23 cellular contexts compared by ENCODE assay signal in the genomic region with DNA sequence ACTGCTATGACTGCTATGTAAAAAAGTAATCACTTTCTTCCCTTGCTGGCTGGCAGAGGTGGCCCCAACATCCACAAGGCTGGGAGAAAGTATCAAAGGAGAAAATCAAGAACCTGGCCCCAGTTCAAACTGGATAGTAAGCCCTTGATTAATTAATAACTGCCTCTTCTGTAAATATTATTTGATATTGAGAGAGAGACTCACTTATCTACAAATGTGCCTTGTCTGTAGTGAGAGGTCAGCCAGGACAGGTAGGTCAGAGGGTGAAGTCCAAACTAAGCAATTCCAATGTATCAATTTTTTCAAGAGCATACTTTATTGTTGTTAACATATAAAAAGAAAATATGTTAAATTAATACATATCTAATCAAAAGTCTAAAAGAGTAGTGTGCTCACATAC. TPM values are rescaled to one million over a fixed set of nuclear protein-coding genes. Genes with fewer than 3 reads are reported as not detected.
DNase-seq lines count a peak whose midpoint lies in the region; ATAC-seq and TF ChIP-seq lines count a peak whose summit lies in the region.
"Had no signal": no experiment of that assay in that cellular context is flagged by ENCODE, and none has a peak within 500 bp of the region (broad histone marks: within the 10 kb centered on the region; RNA-seq: fewer than 3 reads in every experiment).

No MANE protein-coding gene starts in this region.

- H3K36me3 ChIP-seq in mesenchymal stem cell (ENCODE audit: control insufficient read depth in 1 of 2, insufficient read depth in 2 of 2, low read depth in 1 of 2, low read length in 2 of 2) (no peaks in the 10 kb centered on the region), stomach (no peaks in the 10 kb centered on the region)
- H3K36me3 ChIP-seq: WERI-Rb-1 had no signal

- peaks cover 31% of the 10 kb centered on the region for H3K9me3 Mint-ChIP-seq in activated T-helper 1 cell treated with anti-CD3 and anti-CD28 coated beads, Interleukin-12 subunit alpha, Interleukin-12 subunit beta, Interleukin-2, Interleukin-4 antibody, amounts not matched to agents 30 ng/mL and 10 ng/mL and 1 ng/mL, durations not matched to agents 14 hours and 24 hours and 36 hours
- H3K9me3 Mint-ChIP-seq: natural killer cell treated with Interleukin-12 subunit alpha and Interleukin-12 subunit beta and Interleukin-15 and Interleukin-18, amount 100 ng/mL, for 72 hours had no signal

- no peak overlapping the region for H3K23ac ChIP-seq in mesenchymal stem cell (ENCODE audit: low read length in 2 of 2)

- intact Hi-C loops in activated T-helper 1 cell treated with anti-CD3 and anti-CD28 coated beads, Interleukin-12 subunit alpha, Interleukin-12 subunit beta, Interleukin-2, Interleukin-4 antibody, amounts not matched to agents 30 ng/mL and 10 ng/mL and 1 ng/mL, durations not matched to agents 14 hours and 24 hours and 36 hours (cut with micrococcal nuclease): no loop called here
- intact Hi-C loops in stomach (cut with DNase I; ENCODE audit: low total_unique reads): loop anchor here (10.0 kb wide), 1 partner anchor 92 kb away; no protein-coding TSS in a partner anchor

- H3K4me3 ChIP-seq in mesenchymal stem cell (ENCODE audit: insufficient read depth in 1 of 2, low read depth in 1 of 2, low read length in 2 of 2) (no peak overlapping the region), stomach (no peak overlapping the region)
- H3K4me3 ChIP-seq: GM12878, testis had no signal

- peaks cover 8% of the 10 kb centered on the region for H3K4me1 ChIP-seq in mesenchymal stem cell (ENCODE audit: control insufficient read depth, insufficient read depth, low read depth, low read length)
- peaks cover 14 to 37% (median 21%) of the 10 kb centered on the region in 4 donors for H3K4me1 ChIP-seq in stomach
- H3K4me1 ChIP-seq in foreskin keratinocyte: peaks cover 24% of the 10 kb centered on the region

- peaks cover 21% of the 10 kb centered on the region for H3K36me3 Mint-ChIP-seq in activated T-helper 1 cell treated with anti-CD3 and anti-CD28 coated beads, Interleukin-12 subunit alpha, Interleukin-12 subunit beta, Interleukin-2, Interleukin-4 antibody, amounts not matched to agents 30 ng/mL and 10 ng/mL and 1 ng/mL, durations not matched to agents 14 hours and 24 hours and 36 hours (ENCODE audit: low read depth)
- H3K36me3 Mint-ChIP-seq: activated naive CD4-positive, alpha-beta T cell treated with anti-CD3 and anti-CD28 coated beads, Interleukin-2, amount 10 ng/mL, durations not matched to agents 7 days and 5 days; natural killer cell treated with Interleukin-12 subunit alpha and Interleukin-12 subunit beta and Interleukin-15 and Interleukin-18, amount 100 ng/mL, for 72 hours had no signal

- no peak overlapping the region for H3K27ac ChIP-seq in mesenchymal stem cell (ENCODE audit: low read length, poor library complexity, severe bottlenecking)
- peak overlapping the region in 4 of 5 donors; percentile 3 to 86 (median 26) for H3K27ac ChIP-seq in stomach
- H3K27ac ChIP-seq in foreskin keratinocyte: no peak overlapping the region
- no peak overlapping the region for H3K27ac ChIP-seq in substantia nigra (ENCODE audit: low read depth, low read length, poor library complexity, severe bottlenecking)
- H3K27ac ChIP-seq: testis, WERI-Rb-1 had no signal

- H3K79me1 ChIP-seq in mesenchymal stem cell (replicated peaks; ENCODE audit: low read length, poor library complexity, severe bottlenecking): no peaks in the 10 kb centered on the region

- no peak overlapping the region for H3K4me3 Mint-ChIP-seq in activated T-helper 1 cell treated with anti-CD3 and anti-CD28 coated beads, Interleukin-12 subunit alpha, Interleukin-12 subunit beta, Interleukin-2, Interleukin-4 antibody, amounts not matched to agents 30 ng/mL and 10 ng/mL and 1 ng/mL, durations not matched to agents 14 hours and 24 hours and 36 hours
- H3K4me3 Mint-ChIP-seq: activated naive CD4-positive, alpha-beta T cell treated with anti-CD3 and anti-CD28 coated beads, Interleukin-2, amount 10 ng/mL, durations not matched to agents 7 days and 5 days; activated T-cell treated with anti-CD3 and anti-CD28 coated beads, Interleukin-2, amount 50 U/mL, for 72 hours; natural killer cell treated with Interleukin-12 subunit alpha and Interleukin-12 subunit beta and Interleukin-15 and Interleukin-18, amount 100 ng/mL, for 72 hours had no signal

- no peaks in the 10 kb centered on the region for H3K27me3 Mint-ChIP-seq in activated T-helper 1 cell treated with anti-CD3 and anti-CD28 coated beads, Interleukin-12 subunit alpha, Interleukin-12 subunit beta, Interleukin-2, Interleukin-4 antibody, amounts not matched to agents 30 ng/mL and 10 ng/mL and 1 ng/mL, durations not matched to agents 14 hours and 24 hours and 36 hours (ENCODE audit: insufficient read depth)

- H3K4me2 ChIP-seq in mesenchymal stem cell (ENCODE audit: low read length, poor library complexity, severe bottlenecking): no peak overlapping the region

- no peak for TF ChIP-seq EP300 in stomach (IDR thresholded peaks at IDR 0.05)

- no peak overlapping the region for H3K4ac ChIP-seq in mesenchymal stem cell (ENCODE audit: low read depth in 1 of 2, low read length in 2 of 2)

- peaks cover 74% of the 10 kb centered on the region for H3K4me1 Mint-ChIP-seq in activated T-helper 1 cell treated with anti-CD3 and anti-CD28 coated beads, Interleukin-12 subunit alpha, Interleukin-12 subunit beta, Interleukin-2, Interleukin-4 antibody, amounts not matched to agents 30 ng/mL and 10 ng/mL and 1 ng/mL, durations not matched to agents 14 hours and 24 hours and 36 hours (ENCODE audit: low read depth)

- H3K27me3 ChIP-seq in mesenchymal stem cell (ENCODE audit: control insufficient read depth in 1 of 2, insufficient read depth in 1 of 2, low read length in 2 of 2): no peaks in the 10 kb centered on the region
- no peaks in the 10 kb centered on the region for H3K27me3 ChIP-seq in stomach
- H3K27me3 ChIP-seq in foreskin keratinocyte: no peaks in the 10 kb centered on the region
- H3K27me3 ChIP-seq: testis had no signal

- H2BK120ac ChIP-seq in mesenchymal stem cell (ENCODE audit: low read depth, low read length): no peak overlapping the region

- H2AFZ ChIP-seq in mesenchymal stem cell (ENCODE audit: low read depth, low read length): no peak overlapping the region

- no peak overlapping the region for H2AK5ac ChIP-seq in mesenchymal stem cell (ENCODE audit: low read length, severe bottlenecking)

- H3K27ac Mint-ChIP-seq in activated T-helper 1 cell treated with anti-CD3 and anti-CD28 coated beads, Interleukin-12 subunit alpha, Interleukin-12 subunit beta, Interleukin-2, Interleukin-4 antibody, amounts not matched to agents 30 ng/mL and 10 ng/mL and 1 ng/mL, durations not matched to agents 14 hours and 24 hours and 36 hours: peak overlapping the region; percentile 64
- H3K27ac Mint-ChIP-seq: activated naive CD4-positive, alpha-beta T cell treated with anti-CD3 and anti-CD28 coated beads, Interleukin-2, amount 10 ng/mL, durations not matched to agents 7 days and 5 days; activated T-cell treated with anti-CD3 and anti-CD28 coated beads, Interleukin-2, amount 50 U/mL, for 72 hours had no signal

- no peak overlapping the region for H3K14ac ChIP-seq in mesenchymal stem cell (ENCODE audit: low read length in 2 of 2)

- DNase-seq in activated CD8-positive, alpha-beta memory T cell treated with anti-CD3 and anti-CD28 coated beads, Interleukin-2, amount 50 U/mL, for 48 hours: peak; percentile 1
- no peak for DNase-seq in activated CD8-positive, alpha-beta memory T cell treated with anti-CD3 and anti-CD28 coated beads, Interleukin-2, amount 50 U/mL, for 4 hours
- no peak for DNase-seq in activated T-helper 1 cell treated with anti-CD3 and anti-CD28 coated beads, Interleukin-12 subunit alpha, Interleukin-12 subunit beta, Interleukin-2, Interleukin-4 antibody, amounts not matched to agents 30 ng/mL and 10 ng/mL and 1 ng/mL, durations not matched to agents 14 hours and 24 hours and 36 hours (ENCODE audit: low spot score)
- DNase-seq in mesenchymal stem cell (no peak), stomach (no peak), foreskin keratinocyte (no peak), substantia nigra (lab: John Stamatoyannopoulos, UW) (no peak)
- DNase-seq: activated CD4-positive, alpha-beta T cell treated with anti-CD3 and anti-CD28 coated beads, Interleukin-2, amount 50 U/mL, for 1 hour; activated naive CD4-positive, alpha-beta T cell treated with anti-CD3 and anti-CD28 coated beads, Interleukin-2, amount 10 ng/mL, durations not matched to agents 7 days and 5 days; activated T-cell treated with anti-CD3 and anti-CD28 coated beads, Interleukin-2, amount 50 U/mL, for 72 hours; left ventricle myocardium superior; midbrain; NCI-H1436; NCI-H2107; SHP77; stimulated activated CD4-positive, alpha-beta T cell treated with anti-CD3 and anti-CD28 coated beads, Interleukin-4, amount 100 ng/mL, for 4 hours; stimulated activated naive CD4-positive, alpha-beta T cell; testis; WERI-Rb-1 had no signal

- ATAC-seq in GM19455 (IDR thresholded peaks at IDR 0.05; ENCODE audit: unreplicated experiment): no peak
- no peak for ATAC-seq in foreskin keratinocyte
- ATAC-seq: activated T-cell treated with anti-CD3 and anti-CD28 coated beads, Interleukin-2, amount 50 U/mL, for 72 hours; esophagus mucosa; GM12878; left ventricle myocardium superior; natural killer cell treated with Interleukin-12 subunit alpha and Interleukin-12 subunit beta and Interleukin-15 and Interleukin-18, amount 100 ng/mL, for 72 hours had no signal

- H2BK15ac ChIP-seq in mesenchymal stem cell (ENCODE audit: low read depth, poor library complexity, severe bottlenecking): no peak overlapping the region

- TF ChIP-seq CTCF in stomach (IDR thresholded peaks at IDR 0.05) (no peak), foreskin keratinocyte (conservative IDR thresholded peaks at IDR 0.05) (no peak)

- H3K9ac ChIP-seq in mesenchymal stem cell (ENCODE audit: low read length): peak overlapping the region; percentile 37

- no peak overlapping the region for H3K18ac ChIP-seq in mesenchymal stem cell (ENCODE audit: low read depth in 1 of 2, low read length in 2 of 2)

- no peak for TF ChIP-seq POLR2A in stomach (IDR thresholded peaks at IDR 0.05)

- H4K8ac ChIP-seq in mesenchymal stem cell (ENCODE audit: low read length): no peak overlapping the region

- no peak overlapping the region for H2BK12ac ChIP-seq in mesenchymal stem cell (ENCODE audit: low read length in 2 of 2)

- H3K9me3 ChIP-seq in mesenchymal stem cell (ENCODE audit: control insufficient read depth, low read length): no peaks in the 10 kb centered on the region
- no peaks in the 10 kb centered on the region for H3K9me3 ChIP-seq in stomach
- H3K9me3 ChIP-seq: testis had no signal

- H2BK5ac ChIP-seq in mesenchymal stem cell (ENCODE audit: low read depth, low read length, poor library complexity, severe bottlenecking): no peak overlapping the region

- no peak overlapping the region for H4K91ac ChIP-seq in mesenchymal stem cell (ENCODE audit: low read length)

RNA-seq across cellular contexts. Expression of a gene that starts 23.8 kb away (rescaled TPM):
- total RNA-seq in activated T-helper 1 cell treated with anti-CD3 and anti-CD28 coated beads, Interleukin-12 subunit alpha, Interleukin-12 subunit beta, Interleukin-2, Interleukin-4 antibody, amounts not matched to agents 30 ng/mL and 10 ng/mL and 1 ng/mL, durations not matched to agents 14 hours and 24 hours and 36 hours: 71.7 and 78.9 TPM in 2 replicates
- 8.1 TPM for polyA plus RNA-seq in mesenchymal stem cell (2013, experiment 1 of 2)
- polyA plus RNA-seq in mesenchymal stem cell (2013, experiment 2 of 2): 6.9 TPM
- 10 to 100 TPM; 14.0 to 63.2 (median 53.9) TPM for total RNA-seq in stomach
- polyA plus RNA-seq in stomach: 10 to 100 TPM in 1 of 3 donors, 1 to 10 TPM in 2; 5.7 to 34.7 (median 9.0) TPM
- total RNA-seq in foreskin keratinocyte: 15.3 and 20.1 TPM in 2 replicates
- polyA plus RNA-seq in foreskin keratinocyte: 9.6 and 12.2 TPM in 2 replicates

Comparison
In these comparisons a context has a peak if more than half of its experiments do, and no peak if none do; other contexts are left out.
1. H3K27ac ChIP-seq: peak in stomach (4 of 5); none in mesenchymal stem cell (single experiment), foreskin keratinocyte (single experiment) and substantia nigra (single experiment).